21 cellular contexts compared by ENCODE assay signal in the genomic region with DNA sequence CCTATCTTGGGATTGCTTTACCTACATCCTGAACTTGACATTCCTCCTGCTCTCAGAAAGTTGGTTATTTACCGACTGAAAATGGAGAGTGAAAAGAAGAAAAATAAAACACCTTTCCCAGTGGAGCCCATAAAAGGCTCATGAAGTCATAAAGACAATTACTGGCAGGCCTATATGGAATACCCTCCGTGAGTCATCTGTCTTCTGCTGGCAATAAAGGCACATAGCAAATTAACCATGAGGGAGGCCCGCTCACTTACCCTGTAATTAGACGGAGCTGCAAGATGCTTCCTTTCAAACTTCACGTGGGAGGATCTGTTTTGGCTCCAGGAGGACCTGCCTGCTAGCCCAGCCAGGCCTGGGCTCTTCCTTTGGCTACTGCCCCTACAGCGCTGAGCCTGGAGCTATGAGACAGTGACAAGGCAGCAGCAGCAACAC.
DNase-seq lines count a peak whose midpoint lies in the region; ATAC-seq and TF ChIP-seq lines count a peak whose summit lies in the region.
"Had no signal": no experiment of that assay in that cellular context is flagged by ENCODE, and none has a peak within 500 bp of the region (broad histone marks: within the 10 kb centered on the region; RNA-seq: fewer than 3 reads in every experiment).

No MANE protein-coding gene starts in this region.

- WGBS in sigmoid colon, 2 donors, result 16 to 44% methylated on average over 6 of the region's 6 CpGs

- H3K27me3 ChIP-seq in foreskin keratinocyte (no peaks in the 10 kb centered on the region), sigmoid colon (peaks cover 0 to 3% (median 0%) of the 10 kb centered on the region in 3 donors)

- H3K4me1 Mint-ChIP-seq in activated naive CD4-positive, alpha-beta T cell treated with anti-CD3 and anti-CD28 coated beads for 36 hours (ENCODE audit: low read depth), result no peaks in the 10 kb centered on the region

- H3K4me1 ChIP-seq in foreskin keratinocyte (no peaks in the 10 kb centered on the region), sigmoid colon (peaks cover 0 to 29% (median 11%) of the 10 kb centered on the region in 4 donors)

- H3K36me3 ChIP-seq in sigmoid colon, result no peaks in the 10 kb centered on the region
- H3K36me3 ChIP-seq: heart right ventricle had no signal

- no peak overlapping the region for H3K27ac Mint-ChIP-seq in activated naive CD4-positive, alpha-beta T cell treated with anti-CD3 and anti-CD28 coated beads for 36 hours
- H3K27ac Mint-ChIP-seq: endodermal cell had no signal

- DNase-seq in HEK293T (ENCODE audit: extremely low spot score), result peak; percentile 17
- DNase-seq in NCI-H2227 (lab: John Stamatoyannopoulos, UW; ENCODE audit: unreplicated experiment), result peak; percentile 60
- DNase-seq in foreskin keratinocyte, result no peak
- DNase-seq in sigmoid colon, result peak; percentile 69
- no peak for DNase-seq in activated naive CD4-positive, alpha-beta T cell treated with anti-CD3 and anti-CD28 coated beads for 36 hours
- DNase-seq: activated CD4-positive, CD25-positive, alpha-beta regulatory T cell treated with anti-CD3 and anti-CD28 coated beads, Interleukin-2, amount 50 U/mL, for 72 hours; activated effector memory CD4-positive, alpha-beta T cell treated with Interleukin-2 at 50 U/mL for 16 hours; cerebellar nuclear complex; endodermal cell; GF-D8; heart right ventricle; midbrain; NCI-H510A treated with DMSO at 0.1 percent for 48 hours; OCI-M1; stimulated activated CD4-positive, alpha-beta T cell treated with anti-CD3 and anti-CD28 coated beads, Interleukin-4, amount 100 ng/mL, for 4 hours; stimulated activated CD8-positive, alpha-beta memory T cell treated with anti-CD3 and anti-CD28 coated beads, Interleukin-4, amount 100 ng/mL, for 48 hours; T1000 had no signal

- H3K36me3 Mint-ChIP-seq in activated naive CD4-positive, alpha-beta T cell treated with anti-CD3 and anti-CD28 coated beads for 36 hours (ENCODE audit: low read depth), result no peaks in the 10 kb centered on the region

- H3K27ac ChIP-seq in foreskin keratinocyte (no peak overlapping the region), sigmoid colon (peak overlapping the region in 3 of 4 donors; percentile 1 to 43 (median 32))
- H3K27ac ChIP-seq: SK-N-MC had no signal

- H3K27me3 Mint-ChIP-seq in activated naive CD4-positive, alpha-beta T cell treated with anti-CD3 and anti-CD28 coated beads for 36 hours (ENCODE audit: low read depth), result no peaks in the 10 kb centered on the region

- H3K9me3 Mint-ChIP-seq in activated naive CD4-positive, alpha-beta T cell treated with anti-CD3 and anti-CD28 coated beads for 36 hours, result no peaks in the 10 kb centered on the region

- ATAC-seq in foreskin keratinocyte (peak; percentile 24), GM18907 (IDR thresholded peaks at IDR 0.05; ENCODE audit: unreplicated experiment) (no peak), GM19455 (IDR thresholded peaks at IDR 0.05; ENCODE audit: unreplicated experiment) (no peak)
- ATAC-seq: sciatic nerve had no signal

- CTCF ChIA-PET in HEK293T (lab: Yijun Ruan, JAX), result no interaction called here
- CTCF ChIA-PET in activated naive CD4-positive, alpha-beta T cell treated with anti-CD3 and anti-CD28 coated beads for 36 hours (lab: Charles Lee), result no interaction called here

- no peak overlapping the region for H3K4me3 Mint-ChIP-seq in activated naive CD4-positive, alpha-beta T cell treated with anti-CD3 and anti-CD28 coated beads for 36 hours
- H3K4me3 Mint-ChIP-seq: endodermal cell had no signal

- TF ChIP-seq EP300 in sigmoid colon (IDR thresholded peaks at IDR 0.05), result no peak

- intact Hi-C loops in sigmoid colon (cut with DNase I), result loop anchor here (5.0 kb wide), 1 partner anchor 225 kb away; no protein-coding TSS in a partner anchor
- intact Hi-C loops in activated naive CD4-positive, alpha-beta T cell treated with anti-CD3 and anti-CD28 coated beads for 36 hours (cut with micrococcal nuclease), result no loop called here

- TF ChIP-seq POLR2A in sigmoid colon (IDR thresholded peaks at IDR 0.05), result no peak

- no peak overlapping the region for H3K4me3 ChIP-seq in sigmoid colon
- H3K4me3 ChIP-seq: heart right ventricle, SK-N-MC had no signal

- TF ChIP-seq CTCF in foreskin keratinocyte (conservative IDR thresholded peaks at IDR 0.05) (no peak), sigmoid colon (IDR thresholded peaks at IDR 0.05) (no peak)

- POLR2A ChIA-PET in HEK293T (lab: Yijun Ruan, JAX), result no interaction called here

- H3K9me3 ChIP-seq in sigmoid colon, result no peaks in the 10 kb centered on the region

TF ChIP-seq in HEK293T, 16 proteins besides CTCF, POLR2A, EP300 and RAD21:
- TF ChIP-seq FOXK2 (IDR thresholded peaks at IDR 0.05) (no peak), ZNF384 (IDR thresholded peaks at IDR 0.05) (no peak), NFRKB (IDR thresholded peaks at IDR 0.05) (no peak)

Comparison
In these comparisons a context has a peak if more than half of its experiments do, and no peak if none do; other contexts are left out.
1. DNase-seq: peak in HEK293T (single experiment), NCI-H2227 (single experiment) and sigmoid colon (single experiment); none in foreskin keratinocyte (0 of 2) and activated naive CD4-positive, alpha-beta T cell treated with anti-CD3 and anti-CD28 coated beads for 36 hours (single experiment).